Comparison of ENCODE assay signal across 9 cellular contexts in the genomic region with DNA sequence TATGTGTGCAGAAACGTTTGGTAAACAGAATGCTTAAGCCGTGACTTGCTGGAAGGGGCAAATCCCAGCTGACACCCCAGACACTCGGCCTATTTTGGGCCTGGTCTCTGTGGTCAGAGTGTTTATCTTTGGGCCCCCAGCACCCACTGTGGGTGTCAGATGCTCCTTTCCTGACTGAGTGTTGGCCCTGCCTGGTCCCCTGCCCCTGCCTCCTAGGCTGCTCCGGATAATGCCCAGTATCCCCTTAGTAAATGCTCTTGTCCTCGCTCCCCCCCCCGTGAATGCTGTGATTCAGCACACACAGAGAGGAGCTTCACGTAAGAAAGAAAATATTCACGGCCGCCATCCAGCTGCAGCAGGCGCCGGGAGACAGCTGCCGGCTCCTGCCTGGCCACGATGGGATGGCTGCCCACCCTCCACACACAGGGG.
DNase-seq lines count a peak whose midpoint lies in the region; ATAC-seq and TF ChIP-seq lines count a peak whose summit lies in the region.
"Had no signal": no experiment of that assay in that cellular context is flagged by ENCODE, and none has a peak within 500 bp of the region (broad histone marks: within the 10 kb centered on the region; RNA-seq: fewer than 3 reads in every experiment).

No MANE protein-coding gene starts in this region.

- peak; percentile 69 for DNase-seq in AG04449 (ENCODE audit: low read depth, low spot score)
- DNase-seq in NT2/D1 (ENCODE audit: low read depth, low spot score), result no peak
- peak; percentile 95 for DNase-seq in globus pallidus (ENCODE audit: low spot score)
- peak in 53 of 56 donors; percentile 37 to 91 (median 77) for DNase-seq in nucleus accumbens (lab: John Stamatoyannopoulos, UW)
- DNase-seq in KG1 (lab: John Stamatoyannopoulos, UW), result no peak
- no peak for DNase-seq in SKM-1 treated with dmso at 0.1 percent for 144 hours (lab: John Stamatoyannopoulos, UW; ENCODE audit: unreplicated experiment)
- DNase-seq in COR-L47 (lab: John Stamatoyannopoulos, UW), result no peak
- DNase-seq: small intestine had no signal

- no peaks in the 10 kb centered on the region for H3K36me3 ChIP-seq in NT2/D1 (ENCODE audit: insufficient read depth, insufficient read length, low read length)

- POLR2A ChIA-PET in AG04449 (lab: Yijun Ruan, JAX), result interaction anchor here (0.6 to 1.6 kb wide), 5 partner anchors 11 to 52 kb away, joined by 3 to 25 read pairs (median 4); partner anchors contain the start of gene ANGPTL2

- peaks cover 25% of the 10 kb centered on the region for H3K4me1 ChIP-seq in NT2/D1 (ENCODE audit: insufficient read depth, insufficient read length)

- H3K9me3 ChIP-seq in NT2/D1 (ENCODE audit: insufficient read depth, low read length), result no peaks in the 10 kb centered on the region

- CTCF ChIA-PET in AG04449 (lab: Yijun Ruan, JAX), result interaction anchor here (0.6 to 2.7 kb wide), 6 partner anchors 11 to 192 kb away, joined by 3 to 12 read pairs (median 3); no protein-coding TSS in a partner anchor

- no peak for ATAC-seq in GM21390 (IDR thresholded peaks at IDR 0.05; ENCODE audit: unreplicated experiment)

- TF ChIP-seq CTCF in AG04449 (IDR thresholded peaks at IDR 0.05; ENCODE audit: insufficient read depth, low read length, missing control alignments), result no peak

- peaks cover 3% of the 10 kb centered on the region for H3K27me3 ChIP-seq in NT2/D1 (ENCODE audit: insufficient read depth, insufficient read length)

- H3K9ac ChIP-seq in NT2/D1 (ENCODE audit: insufficient read length, low read depth), result peak overlapping the region; percentile 37

- H3K4me3 ChIP-seq in AG04449 (ENCODE audit: low read depth, low read length) (no peak overlapping the region), NT2/D1 (ENCODE audit: insufficient read length, low read depth) (no peak overlapping the region)

Comparison
In these comparisons a context has a peak if more than half of its experiments do, and no peak if none do; other contexts are left out.
1. DNase-seq: peak in AG04449 (single experiment), globus pallidus (single experiment) and nucleus accumbens (53 of 56); none in NT2/D1 (single experiment), KG1 (single experiment), SKM-1 treated with dmso at 0.1 percent for 144 hours (single experiment) and COR-L47 (single experiment).